ENCODE assay signal across 11 cellular contexts in genomic region chr1:32333251-32333963, GRCh38. TPM values are rescaled to one million over a fixed set of nuclear protein-coding genes. Genes with fewer than 3 reads are reported as not detected.
DNase-seq lines count a peak whose midpoint lies in the region; ATAC-seq and TF ChIP-seq lines count a peak whose summit lies in the region.
"Had no signal": no experiment of that assay in that cellular context is flagged by ENCODE, and none has a peak within 500 bp of the region (broad histone marks: within the 10 kb centered on the region; RNA-seq: fewer than 3 reads in every experiment).

No MANE protein-coding gene starts in this region.

- dilution Hi-C loops in IMR-90 (cut with HindIII; ENCODE audit: low sequenced_read_pairs, unreplicated experiment) = no loop called here

- H2AFZ ChIP-seq in IMR-90 (replicated peaks; ENCODE audit: low read length, poor library complexity) (no peak overlapping the region), neuron (ENCODE audit: low read depth, low read length) (no peak overlapping the region)

- H2AK9ac ChIP-seq in IMR-90 (replicated peaks; ENCODE audit: low read depth, low read length, poor library complexity) = no peak overlapping the region

- TF ChIP-seq CTCF in Caco-2 (IDR thresholded peaks at IDR 0.05; ENCODE audit: insufficient read depth in 1 of 2, low read depth in 1 of 2, low read length in 1 of 2, severe bottlenecking in 1 of 2, unreplicated experiment in 1 of 2) (no peak), IMR-90 (conservative IDR thresholded peaks at IDR 0.05; ENCODE audit: low read depth, low read length) (no peak), tibial nerve (IDR thresholded peaks at IDR 0.05) (no peak)

- peak overlapping the region; percentile 60; the same call in 1 of the 2 replicates for H3K23ac ChIP-seq in IMR-90 (ENCODE audit: low read depth, low read length)

- H3K9me3 Mint-ChIP-seq in Caco-2 (ENCODE audit: unreplicated experiment) = no peaks in the 10 kb centered on the region
- H3K9me3 Mint-ChIP-seq in central memory CD8-positive, alpha-beta T cell = no peaks in the 10 kb centered on the region

- no peaks in the 10 kb centered on the region for H3K27me3 Mint-ChIP-seq in Caco-2 (ENCODE audit: insufficient read depth, unreplicated experiment)
- no peaks in the 10 kb centered on the region for H3K27me3 Mint-ChIP-seq in central memory CD8-positive, alpha-beta T cell

- CTCF ChIA-PET in Caco-2 (lab: Charles Lee) (no interaction called here), IMR-90 (lab: Yijun Ruan, JAX) (interaction anchor here (0.7 kb wide), 2 partner anchors 44 to 118 kb away, joined by 3 to 4 read pairs; no protein-coding TSS in a partner anchor)

- H3K27ac Mint-ChIP-seq in Caco-2 (ENCODE audit: unreplicated experiment) = no peak overlapping the region
- peak overlapping the region; percentile 63 for H3K27ac Mint-ChIP-seq in central memory CD8-positive, alpha-beta T cell (ENCODE audit: low read depth)

- peaks cover 34% of the 10 kb centered on the region for H4K20me1 ChIP-seq in IMR-90 (ENCODE audit: insufficient read depth, low read length)

- H3K36me3 ChIP-seq in Caco-2 (ENCODE audit: control insufficient read depth, insufficient read depth, low read length) (peaks cover 2% of the 10 kb centered on the region; the same call in 1 of the 2 replicates), IMR-90 (ENCODE audit: control insufficient read depth, insufficient read depth, low read length) (peaks cover 57% of the 10 kb centered on the region), neuron (ENCODE audit: insufficient read depth, low read length) (peaks cover 54% of the 10 kb centered on the region), tibial nerve (peaks cover 0 to 49% (median 5%) of the 10 kb centered on the region in 3 donors)

- no peak overlapping the region for H4K5ac ChIP-seq in IMR-90 (ENCODE audit: low read depth, low read length)

- ATAC-seq in IMR-90 (ENCODE audit: low read depth) (no peak), GM18868 (IDR thresholded peaks at IDR 0.05; ENCODE audit: unreplicated experiment) (no peak), GM21390 (IDR thresholded peaks at IDR 0.05; ENCODE audit: unreplicated experiment) (no peak)
- ATAC-seq in central memory CD8-positive, alpha-beta T cell (replicated peaks; ENCODE audit: extremely low read depth, poor library complexity, severe bottlenecking) = no peak

- H3K4me2 ChIP-seq in IMR-90 (ENCODE audit: low read depth, low read length) = no peak overlapping the region; the same call in 1 of the 2 replicates

- no peak for TF ChIP-seq EP300 in tibial nerve (IDR thresholded peaks at IDR 0.05)

- intact Hi-C loops in Caco-2 (cut with micrococcal nuclease; ENCODE audit: unreplicated experiment) (no loop called here), IMR-90 (cut with micrococcal nuclease) (loop anchor here (5.0 kb wide), 1 partner anchor 91 kb away; no protein-coding TSS in a partner anchor)

- no peak overlapping the region for H3K27ac ChIP-seq in IMR-90 (ENCODE audit: insufficient read depth, low read length)
- peak overlapping the region in 2 of 4 donors; percentile 6 to 91 for H3K27ac ChIP-seq in tibial nerve

- peaks cover 22% of the 10 kb centered on the region for H3K4me1 ChIP-seq in Caco-2
- H3K4me1 ChIP-seq in IMR-90 (ENCODE audit: control insufficient read depth, insufficient read depth, low read length) = peaks cover 6% of the 10 kb centered on the region
- H3K4me1 ChIP-seq in neuron (ENCODE audit: insufficient read depth, low read length) = peaks cover 39% of the 10 kb centered on the region
- peaks cover 0 to 35% (median 29%) of the 10 kb centered on the region in 4 donors for H3K4me1 ChIP-seq in tibial nerve

- H3K4me1 Mint-ChIP-seq in Caco-2 (ENCODE audit: low read depth, unreplicated experiment) = peaks cover 21% of the 10 kb centered on the region
- H3K4me1 Mint-ChIP-seq in central memory CD8-positive, alpha-beta T cell = peaks cover 47% of the 10 kb centered on the region

- no peak overlapping the region for H2BK5ac ChIP-seq in IMR-90 (ENCODE audit: low read depth, low read length, poor library complexity, severe bottlenecking)

- TSS peak; percentile 93 for BruUV-seq in Caco-2 (replicated peaks; lab: Mats Ljungman, UMichigan)
- BruUV-seq in IMR-90 (replicated peaks; lab: Mats Ljungman, UMichigan) = TSS peak; percentile 78

- H2BK20ac ChIP-seq in IMR-90 (ENCODE audit: low read depth, low read length) = no peak overlapping the region

- no peak overlapping the region for H4K8ac ChIP-seq in IMR-90 (ENCODE audit: low read depth in 2 of 2, low read length in 2 of 2)

- no peaks in the 10 kb centered on the region for H3K9me3 ChIP-seq in Caco-2
- H3K9me3 ChIP-seq in IMR-90 (ENCODE audit: control insufficient read depth, insufficient read depth, low read length) = no peaks in the 10 kb centered on the region
- no peaks in the 10 kb centered on the region for H3K9me3 ChIP-seq in neuron (ENCODE audit: low read length)
- H3K9me3 ChIP-seq in tibial nerve = no peaks in the 10 kb centered on the region
- H3K9me3 ChIP-seq: spleen had no signal

- no peak for TF ChIP-seq RAD21 in IMR-90 (IDR thresholded peaks at IDR 0.05; ENCODE audit: low read length)

- peaks cover 12% of the 10 kb centered on the region; the same call in 1 of the 2 replicates for H3K9me1 ChIP-seq in IMR-90 (ENCODE audit: insufficient read depth, low read length)

- H2BK15ac ChIP-seq in IMR-90 (ENCODE audit: low read depth, low read length) = no peak overlapping the region

- H3K4me3 ChIP-seq in Caco-2 (ENCODE audit: low read depth, low read length) = no peak overlapping the region
- no peak overlapping the region for H3K4me3 ChIP-seq in IMR-90 (ENCODE audit: insufficient read depth, low read depth, low read length)
- H3K4me3 ChIP-seq in neuron (ENCODE audit: low read length) = peak overlapping the region; percentile 58
- H3K4me3 ChIP-seq in tibial nerve = no peak overlapping the region

- H3K4ac ChIP-seq in IMR-90 (ENCODE audit: low read depth, low read length) = no peak overlapping the region

- peaks cover 19 to 64% of the 10 kb centered on the region in 2 experiments; a peak in 3 of 4 replicates for H3K79me1 ChIP-seq in IMR-90 (ENCODE audit: low read depth in 1 of 2, low read length in 2 of 2)

- H3K14ac ChIP-seq in IMR-90 (replicated peaks; ENCODE audit: low read depth, low read length) = 0 out of 2 replicates have a peak overlapping the region, but pooled peaks have one; percentile 23

- H2AK5ac ChIP-seq in IMR-90 (ENCODE audit: low read depth, low read length) = no peak overlapping the region

- H3K9ac ChIP-seq in IMR-90 (ENCODE audit: low read depth, low read length) = no peak overlapping the region; the same call in 1 of the 2 replicates

- POLR2A ChIA-PET in Caco-2 (lab: Charles Lee) (no interaction called here), IMR-90 (lab: Charles Lee; ENCODE audit: unreplicated experiment) (no interaction called here)

- no peak overlapping the region for H2BK120ac ChIP-seq in IMR-90 (ENCODE audit: low read depth, low read length)

- no peak; the same call in 1 of the 2 replicates for TF ChIP-seq POLR2A in IMR-90 (IDR thresholded peaks at IDR 0.05; ENCODE audit: low read depth, low read length)
- TF ChIP-seq POLR2A in tibial nerve (IDR thresholded peaks at IDR 0.05) = no peak

- H3K56ac ChIP-seq in IMR-90 (ENCODE audit: extremely low read depth, insufficient read depth, low read length) = no peak overlapping the region

- peak overlapping the region; percentile 83 for H3K4me3 Mint-ChIP-seq in Caco-2 (ENCODE audit: unreplicated experiment)
- peak overlapping the region; percentile 80 for H3K4me3 Mint-ChIP-seq in central memory CD8-positive, alpha-beta T cell

- 83% methylated on average over 1 of the region's 3 CpGs; no CpG with 5 or more reads in 1 of the 2 experiments for WGBS in IMR-90 (ENCODE audit: extremely low coverage in 2 of 2, insufficient read length in 1 of 2), 2 experiments
- 66 to 68% methylated on average over 3 of the region's 3 CpGs for WGBS in tibial nerve, 2 donors

- DNase-seq in Caco-2 (no peak), IMR-90 (no peak), tibial nerve (ENCODE audit: low spot score in 2 of 2) (no peak), cerebellar nuclear complex (lab: John Stamatoyannopoulos, UW) (no peak)
- no peak for DNase-seq in central memory CD8-positive, alpha-beta T cell (ENCODE audit: low spot score in 2 of 2)
- DNase-seq: NCI-H2171, SIG-M5, spleen had no signal

- in situ Hi-C loops in IMR-90 (cut with MboI; ENCODE audit: low sequenced_read_pairs) = no loop called here

- H3K27me3 ChIP-seq in Caco-2 (replicated peaks; ENCODE audit: control insufficient read depth, insufficient read depth, low read length) = no peaks in the 10 kb centered on the region
- H3K27me3 ChIP-seq in IMR-90 (ENCODE audit: control insufficient read depth, insufficient read depth, low read length) = no peaks in the 10 kb centered on the region
- H3K27me3 ChIP-seq in neuron (ENCODE audit: insufficient read depth, low read length) = no peaks in the 10 kb centered on the region
- no peaks in the 10 kb centered on the region for H3K27me3 ChIP-seq in tibial nerve

- H3K36me3 Mint-ChIP-seq in Caco-2 (ENCODE audit: insufficient read depth, unreplicated experiment) = peaks cover 75% of the 10 kb centered on the region
- H3K36me3 Mint-ChIP-seq in central memory CD8-positive, alpha-beta T cell (ENCODE audit: insufficient read depth) = peaks cover 45% of the 10 kb centered on the region

- H4K91ac ChIP-seq in IMR-90 (ENCODE audit: insufficient read depth, low read depth, low read length) = no peak overlapping the region

- no peak overlapping the region for H3K18ac ChIP-seq in IMR-90 (ENCODE audit: low read depth, low read length)

RNA-seq across cellular contexts. Expression of gene MARCKSL1, which starts 2.6 kb away (rescaled TPM):
- total RNA-seq in Caco-2 (2022) (150 and 159 TPM in 2 replicates), IMR-90 (2012; rRNA removed) (34.7 and 37.5 TPM in 2 replicates), tibial nerve (10 to 100 TPM; 42.4 to 61.2 (median 45.0) TPM)
- polyA plus RNA-seq in IMR-90 (2012; rRNA removed) = 199 and 218 TPM in 2 replicates
- 217 and 260 TPM in 2 replicates for polyA plus RNA-seq in IMR-90 (2012; cell fraction: cytosol; rRNA removed)
- 68.1 and 74.1 TPM in 2 replicates for polyA plus RNA-seq in IMR-90 (2012; cell fraction: nucleus; rRNA removed; ENCODE audit: low replicate concordance)

RNA-seq across cellular contexts. Expression of gene FAM229A, which starts 28.9 kb away (rescaled TPM):
- total RNA-seq in Caco-2 (2022) (2.1 and 2.6 TPM in 2 replicates), IMR-90 (2012; rRNA removed) (0.28 and 0.36 TPM in 2 replicates), tibial nerve (10 to 100 TPM in 3 of 4 donors, 1 to 10 TPM in 1; 9.4 to 23.5 (median 16.3) TPM)
- polyA plus RNA-seq in IMR-90 (2012; rRNA removed) = 3.9 and 4.3 TPM in 2 replicates
- polyA plus RNA-seq in IMR-90 (2012; cell fraction: cytosol; rRNA removed) = 0.64 and 1.4 TPM in 2 replicates
- 73.8 and 94.1 TPM in 2 replicates for polyA plus RNA-seq in IMR-90 (2012; cell fraction: nucleus; rRNA removed; ENCODE audit: low replicate concordance)

RNA-seq across cellular contexts. Expression of gene TSSK3, which starts 28.9 kb away (rescaled TPM):
- total RNA-seq in Caco-2 (2022) (2.5 and 2.6 TPM in 2 replicates), IMR-90 (2012; rRNA removed) (not detected in 2 replicates), tibial nerve (1 to 10 TPM in 3 of 4 donors, under 1 TPM in 1; 0.44 to 1.5 (median 1.2) TPM)
- 0.24 and 0.96 TPM in 2 replicates for polyA plus RNA-seq in IMR-90 (2012; rRNA removed)
- polyA plus RNA-seq in IMR-90 (2012; cell fraction: cytosol; rRNA removed) = 0.15 TPM in 1 of 2 replicates, not detected in the other
- 1.7 and 2.9 TPM in 2 replicates for polyA plus RNA-seq in IMR-90 (2012; cell fraction: nucleus; rRNA removed; ENCODE audit: low replicate concordance)

RNA-seq across cellular contexts. Expression of gene HDAC1, which starts 41.5 kb away (rescaled TPM):
- total RNA-seq in Caco-2 (2022) = 116 and 117 TPM in 2 replicates
- total RNA-seq in IMR-90 (2012; rRNA removed) = 88.9 and 95.5 TPM in 2 replicates
- 131 and 139 TPM in 2 replicates for polyA plus RNA-seq in IMR-90 (2012; rRNA removed)
- 61.2 and 72.2 TPM in 2 replicates for polyA plus RNA-seq in IMR-90 (2012; cell fraction: cytosol; rRNA removed)
- 148 and 372 TPM in 2 replicates for polyA plus RNA-seq in IMR-90 (2012; cell fraction: nucleus; rRNA removed; ENCODE audit: low replicate concordance)
- total RNA-seq in tibial nerve = 10 to 100 TPM; 40.4 to 51.6 (median 47.1) TPM
